2 cellular contexts compared by ENCODE assay signal in the genomic region with DNA sequence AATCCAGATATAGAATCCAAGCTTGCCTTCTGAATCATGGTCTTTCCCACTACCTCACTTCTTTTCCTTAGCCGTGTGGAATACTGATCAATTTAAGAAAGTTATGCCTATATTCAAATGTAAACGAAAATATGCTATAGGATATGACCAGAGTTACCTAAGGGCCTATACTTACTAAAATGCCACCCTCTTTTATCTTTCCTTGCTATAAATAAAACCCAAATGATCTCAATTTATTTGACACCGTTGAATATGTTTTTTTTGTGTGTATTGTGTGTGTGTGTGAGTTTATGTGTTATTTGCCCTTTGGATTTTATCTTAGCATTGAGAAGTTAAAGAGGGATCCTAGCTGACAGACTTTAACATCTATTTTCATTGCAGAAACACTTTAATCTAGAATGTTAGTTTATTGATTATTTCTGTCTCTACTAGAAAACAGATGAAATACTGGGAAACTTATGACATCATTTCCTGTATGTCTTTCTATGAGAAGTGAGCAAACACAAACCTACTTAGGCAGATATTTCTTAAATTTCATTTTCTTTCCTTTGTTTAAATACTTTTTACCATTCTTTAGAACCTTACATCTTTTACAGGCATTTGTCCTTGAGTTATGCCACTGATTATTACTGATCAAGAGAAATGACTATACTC.
TF ChIP-seq lines count a peak whose summit lies in the region.

No MANE protein-coding gene starts in this region.

TF ChIP-seq in A549, 52 proteins besides CTCF, POLR2A, EP300 and RAD21:
- TF ChIP-seq CHD4 (IDR thresholded peaks at IDR 0.05; ENCODE audit: borderline replicate concordance) (no peak), EHMT2 (IDR thresholded peaks at IDR 0.05; ENCODE audit: low read depth) (no peak), NR3C1 (IDR thresholded peaks at IDR 0.05) (no peak), NFE2L2 (conservative IDR thresholded peaks at IDR 0.05; ENCODE audit: low read length) (no peak), FOXS1 (CRISPR knock-in tag; IDR thresholded peaks at IDR 0.05) (no peak), CBX8 (IDR thresholded peaks at IDR 0.05) (peak; percentile 89), FOSL2 (IDR thresholded peaks at IDR 0.05) (no peak), FOSL2 (CRISPR knock-in tag; IDR thresholded peaks at IDR 0.05) (no peak), ZNF302 (CRISPR knock-in tag; IDR thresholded peaks at IDR 0.05) (no peak), RNF2 (IDR thresholded peaks at IDR 0.05; ENCODE audit: borderline replicate concordance, low read depth) (peak; percentile 97), RARB (CRISPR knock-in tag; IDR thresholded peaks at IDR 0.05) (no peak), HOXB5 (CRISPR knock-in tag; IDR thresholded peaks at IDR 0.05) (no peak), ZFP36 (IDR thresholded peaks at IDR 0.05; ENCODE audit: borderline replicate concordance, partially characterized antibody) (peak; percentile 23)
- TF ChIP-seq, protein P1, sequence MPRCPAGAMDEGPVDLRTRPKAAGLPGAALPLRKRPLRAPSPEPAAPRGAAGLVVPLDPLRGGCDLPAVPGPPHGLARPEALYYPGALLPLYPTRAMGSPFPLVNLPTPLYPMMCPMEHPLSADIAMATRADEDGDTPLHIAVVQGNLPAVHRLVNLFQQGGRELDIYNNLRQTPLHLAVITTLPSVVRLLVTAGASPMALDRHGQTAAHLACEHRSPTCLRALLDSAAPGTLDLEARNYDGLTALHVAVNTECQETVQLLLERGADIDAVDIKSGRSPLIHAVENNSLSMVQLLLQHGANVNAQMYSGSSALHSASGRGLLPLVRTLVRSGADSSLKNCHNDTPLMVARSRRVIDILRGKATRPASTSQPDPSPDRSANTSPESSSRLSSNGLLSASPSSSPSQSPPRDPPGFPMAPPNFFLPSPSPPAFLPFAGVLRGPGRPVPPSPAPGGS (IDR thresholded peaks at IDR 0.05), result no peak
- TF ChIP-seq, protein P2, sequence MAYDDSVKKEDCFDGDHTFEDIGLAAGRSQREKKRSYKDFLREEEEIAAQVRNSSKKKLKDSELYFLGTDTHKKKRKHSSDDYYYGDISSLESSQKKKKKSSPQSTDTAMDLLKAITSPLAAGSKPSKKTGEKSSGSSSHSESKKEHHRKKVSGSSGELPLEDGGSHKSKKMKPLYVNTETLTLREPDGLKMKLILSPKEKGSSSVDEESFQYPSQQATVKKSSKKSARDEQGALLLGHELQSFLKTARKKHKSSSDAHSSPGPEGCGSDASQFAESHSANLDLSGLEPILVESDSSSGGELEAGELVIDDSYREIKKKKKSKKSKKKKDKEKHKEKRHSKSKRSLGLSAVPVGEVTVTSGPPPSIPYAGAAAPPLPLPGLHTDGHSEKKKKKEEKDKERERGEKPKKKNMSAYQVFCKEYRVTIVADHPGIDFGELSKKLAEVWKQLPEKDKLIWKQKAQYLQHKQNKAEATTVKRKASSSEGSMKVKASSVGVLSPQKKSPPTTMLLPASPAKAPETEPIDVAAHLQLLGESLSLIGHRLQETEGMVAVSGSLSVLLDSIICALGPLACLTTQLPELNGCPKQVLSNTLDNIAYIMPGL (CRISPR knock-in tag; IDR thresholded peaks at IDR 0.05; ENCODE audit: borderline replicate concordance), result no peak
- TF ChIP-seq, protein P3, sequence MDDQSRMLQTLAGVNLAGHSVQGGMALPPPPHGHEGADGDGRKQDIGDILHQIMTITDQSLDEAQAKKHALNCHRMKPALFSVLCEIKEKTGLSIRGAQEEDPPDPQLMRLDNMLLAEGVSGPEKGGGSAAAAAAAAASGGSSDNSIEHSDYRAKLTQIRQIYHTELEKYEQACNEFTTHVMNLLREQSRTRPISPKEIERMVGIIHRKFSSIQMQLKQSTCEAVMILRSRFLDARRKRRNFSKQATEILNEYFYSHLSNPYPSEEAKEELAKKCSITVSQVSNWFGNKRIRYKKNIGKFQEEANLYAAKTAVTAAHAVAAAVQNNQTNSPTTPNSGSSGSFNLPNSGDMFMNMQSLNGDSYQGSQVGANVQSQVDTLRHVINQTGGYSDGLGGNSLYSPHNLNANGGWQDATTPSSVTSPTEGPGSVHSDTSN (IDR thresholded peaks at IDR 0.05), result no peak
- TF ChIP-seq, protein P4, sequence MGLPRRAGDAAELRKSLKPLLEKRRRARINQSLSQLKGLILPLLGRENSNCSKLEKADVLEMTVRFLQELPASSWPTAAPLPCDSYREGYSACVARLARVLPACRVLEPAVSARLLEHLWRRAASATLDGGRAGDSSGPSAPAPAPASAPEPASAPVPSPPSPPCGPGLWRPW (IDR thresholded peaks at IDR 0.05), result no peak
- TF ChIP-seq, protein P5, sequence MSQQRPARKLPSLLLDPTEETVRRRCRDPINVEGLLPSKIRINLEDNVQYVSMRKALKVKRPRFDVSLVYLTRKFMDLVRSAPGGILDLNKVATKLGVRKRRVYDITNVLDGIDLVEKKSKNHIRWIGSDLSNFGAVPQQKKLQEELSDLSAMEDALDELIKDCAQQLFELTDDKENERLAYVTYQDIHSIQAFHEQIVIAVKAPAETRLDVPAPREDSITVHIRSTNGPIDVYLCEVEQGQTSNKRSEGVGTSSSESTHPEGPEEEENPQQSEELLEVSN (IDR thresholded peaks at IDR 0.05; ENCODE audit: borderline replicate concordance, low read depth), result no peak

TF ChIP-seq in K562, 482 proteins besides CTCF, POLR2A, EP300 and RAD21:
- TF ChIP-seq PHTF2 (CRISPR knock-in tag; IDR thresholded peaks at IDR 0.05), result no peak
- peak; percentile 91 for TF ChIP-seq CBX8 (IDR thresholded peaks at IDR 0.05; ENCODE audit: borderline replicate concordance, extremely low read depth, low read depth, low read length, poor library complexity, severe bottlenecking)
